In genomic region chr6:158560787-158561246, GRCh38 we compare ENCODE assay signal across 8 cellular contexts. TPM values are rescaled to one million over a fixed set of nuclear protein-coding genes. Genes with fewer than 3 reads are reported as not detected.
A peak's percentile ranks its signal among the peaks of the same experiment; 100 is the strongest.
DNase-seq lines count a peak whose midpoint lies in the region; ATAC-seq and TF ChIP-seq lines count a peak whose summit lies in the region.

No MANE protein-coding gene starts in this region.

- peak in 1 of 2 donors; percentile 12 for ATAC-seq in activated T-cell treated with anti-CD3 and anti-CD28 coated beads, Interleukin-2, amount 50 U/mL, for 72 hours (replicated peaks in 1 of 2)
- ATAC-seq in GM19467 (IDR thresholded peaks at IDR 0.05; ENCODE audit: unreplicated experiment) (no peak), GM21528 (IDR thresholded peaks at IDR 0.05; ENCODE audit: low FRiP score, unreplicated experiment) (no peak)

- peak overlapping the region; percentile 97 for H3K27ac Mint-ChIP-seq in activated T-cell treated with anti-CD3 and anti-CD28 coated beads, Interleukin-2, amount 50 U/mL, for 72 hours

- peak overlapping the region; percentile 71 for H3K4me3 ChIP-seq in HUES48 (ENCODE audit: low read depth, low read length)
- peak overlapping the region; percentile 85 for H3K4me3 ChIP-seq in hepatocyte
- H3K4me3 ChIP-seq in skin epidermis = peak overlapping the region; percentile 78 to 99 (median 99)

- H3K4me1 ChIP-seq in HUES48 (ENCODE audit: control insufficient read depth, insufficient read depth, low read length) = peaks cover 13% of the 10 kb centered on the region
- peaks cover 21% of the 10 kb centered on the region for H3K4me1 ChIP-seq in hepatocyte (ENCODE audit: insufficient read depth)

- H3K4me2 ChIP-seq in hepatocyte = peak overlapping the region; percentile 92

- TF ChIP-seq CTCF in hepatocyte (IDR thresholded peaks at IDR 0.05; ENCODE audit: poor library complexity) = no peak

- no peaks in the 10 kb centered on the region for H3K9me3 ChIP-seq in HUES48 (ENCODE audit: control insufficient read depth, insufficient read depth, low read length)
- no peaks in the 10 kb centered on the region for H3K9me3 ChIP-seq in hepatocyte (ENCODE audit: low read depth)

- H4K20me1 ChIP-seq in hepatocyte (ENCODE audit: insufficient read depth, poor library complexity, severe bottlenecking) = peaks cover 34% of the 10 kb centered on the region

- H3K36me3 ChIP-seq in HUES48 (ENCODE audit: control insufficient read depth, insufficient read depth, low read length) = no peaks in the 10 kb centered on the region
- H3K36me3 ChIP-seq in hepatocyte (replicated peaks; ENCODE audit: insufficient read depth, low read depth) = no peaks in the 10 kb centered on the region

- H3K4me3 Mint-ChIP-seq in activated T-cell treated with anti-CD3 and anti-CD28 coated beads, Interleukin-2, amount 50 U/mL, for 72 hours = peak overlapping the region; percentile 98 to 99

- peak overlapping the region; percentile 94 for H2AFZ ChIP-seq in hepatocyte

- H3K9ac ChIP-seq in HUES48 (ENCODE audit: low read depth, low read length) = peak overlapping the region; percentile 86

- DNase-seq in COLO668 (lab: John Stamatoyannopoulos, UW; ENCODE audit: unreplicated experiment) (peak; percentile 25), hepatocyte (ENCODE audit: low spot score) (peak; percentile 56), NCI-H128 (lab: John Stamatoyannopoulos, UW; ENCODE audit: unreplicated experiment) (no peak)
- no peak for DNase-seq in activated T-cell treated with anti-CD3 and anti-CD28 coated beads, Interleukin-2, amount 50 U/mL, for 72 hours

- H3K4me1 Mint-ChIP-seq in activated T-cell treated with anti-CD3 and anti-CD28 coated beads, Interleukin-2, amount 50 U/mL, for 72 hours (ENCODE audit: low read depth) = peaks cover 44% of the 10 kb centered on the region

- peaks cover 0 to 2% of the 10 kb centered on the region in 2 donors for H3K36me3 Mint-ChIP-seq in activated T-cell treated with anti-CD3 and anti-CD28 coated beads, Interleukin-2, amount 50 U/mL, for 72 hours (ENCODE audit: insufficient read depth in 2 of 2)

- H3K9me2 ChIP-seq in hepatocyte (replicated peaks; ENCODE audit: insufficient read depth) = no peaks in the 10 kb centered on the region

- no peak overlapping the region for H3K27ac ChIP-seq in HUES48 (ENCODE audit: low read depth, low read length)
- H3K27ac ChIP-seq in hepatocyte = peak overlapping the region; percentile 99
- H3K27ac ChIP-seq in skin epidermis = peak overlapping the region; percentile 77 to 99 (median 95)

- H3K27me3 ChIP-seq in HUES48 (ENCODE audit: control insufficient read depth, insufficient read depth, low read length) = no peaks in the 10 kb centered on the region
- H3K27me3 ChIP-seq in hepatocyte = no peaks in the 10 kb centered on the region

- H3K79me2 ChIP-seq in hepatocyte = peaks cover 56% of the 10 kb centered on the region

- WGBS in hepatocyte (ENCODE audit: low lambda C conversion rate, missing lambda C conversion rate) = 9% methylated on average over 21 of the region's 21 CpGs

- H3K9me3 Mint-ChIP-seq in activated T-cell treated with anti-CD3 and anti-CD28 coated beads, Interleukin-2, amount 50 U/mL, for 72 hours = no peaks in the 10 kb centered on the region

- H3K27me3 Mint-ChIP-seq in activated T-cell treated with anti-CD3 and anti-CD28 coated beads, Interleukin-2, amount 50 U/mL, for 72 hours (ENCODE audit: low read depth) = no peaks in the 10 kb centered on the region

RNA-seq across cellular contexts. Expression of gene TMEM181, which starts 0.9 kb away (rescaled TPM):
- total RNA-seq in activated T-cell treated with anti-CD3 and anti-CD28 coated beads, Interleukin-2, amount 50 U/mL, for 72 hours = 10 to 100 TPM; 12.9 to 14.1 TPM
- total RNA-seq in hepatocyte = 42.0 and 46.9 TPM in 2 replicates
- polyA plus RNA-seq in hepatocyte = 17.9 and 20.0 TPM in 2 replicates

Comparison
In these comparisons a context has a peak if more than half of its experiments do, and no peak if none do; other contexts are left out.
1. DNase-seq: peak in COLO668 (single experiment) and hepatocyte (single experiment); none in activated T-cell treated with anti-CD3 and anti-CD28 coated beads, Interleukin-2, amount 50 U/mL, for 72 hours (0 of 2) and NCI-H128 (single experiment).
2. Peak in every context shown above with its lines, with median percentiles within 50 percentile points of each other: H3K4me3 ChIP-seq.